1 cellular context compared by ENCODE assay signal in genomic region chr3:24259901-24260512, GRCh38.
TF ChIP-seq lines count a peak whose summit lies in the region.

No MANE protein-coding gene starts in this region.

TF ChIP-seq in K562, 482 proteins besides CTCF, POLR2A, EP300 and RAD21 (continued from another document and continues in another):
- TF ChIP-seq ZFP36 (IDR thresholded peaks at IDR 0.05; ENCODE audit: low read depth, low read length, partially characterized antibody), result no peak
- TF ChIP-seq CBFA2T3 (IDR thresholded peaks at IDR 0.05), result peak; percentile 84
- TF ChIP-seq, protein P1, sequence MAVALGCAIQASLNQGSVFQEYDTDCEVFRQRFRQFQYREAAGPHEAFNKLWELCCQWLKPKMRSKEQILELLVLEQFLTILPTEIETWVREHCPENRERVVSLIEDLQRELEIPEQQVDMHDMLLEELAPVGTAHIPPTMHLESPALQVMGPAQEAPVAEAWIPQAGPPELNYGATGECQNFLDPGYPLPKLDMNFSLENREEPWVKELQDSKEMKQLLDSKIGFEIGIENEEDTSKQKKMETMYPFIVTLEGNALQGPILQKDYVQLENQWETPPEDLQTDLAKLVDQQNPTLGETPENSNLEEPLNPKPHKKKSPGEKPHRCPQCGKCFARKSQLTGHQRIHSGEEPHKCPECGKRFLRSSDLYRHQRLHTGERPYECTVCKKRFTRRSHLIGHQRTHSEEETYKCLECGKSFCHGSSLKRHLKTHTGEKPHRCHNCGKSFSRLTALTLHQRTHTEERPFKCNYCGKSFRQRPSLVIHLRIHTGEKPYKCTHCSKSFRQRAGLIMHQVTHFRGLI (CRISPR knock-in tag; IDR thresholded peaks at IDR 0.05), result no peak
- TF ChIP-seq GATAD2A (IDR thresholded peaks at IDR 0.05), result no peak
- no peak for TF ChIP-seq RBM22 (IDR thresholded peaks at IDR 0.05; ENCODE audit: low read depth, low read length, poor library complexity, severe bottlenecking)
- TF ChIP-seq ARID1B (IDR thresholded peaks at IDR 0.05), result peak; percentile 92
- peak; percentile 80 for TF ChIP-seq TCF3 (CRISPR knock-in tag; IDR thresholded peaks at IDR 0.05)
- no peak for TF ChIP-seq ZNF121 (CRISPR knock-in tag; conservative IDR thresholded peaks at IDR 0.05)
- TF ChIP-seq HCFC1 (IDR thresholded peaks at IDR 0.05; ENCODE audit: low read depth, low read length), result no peak
- TF ChIP-seq GABPB2 (CRISPR knock-in tag; conservative IDR thresholded peaks at IDR 0.05), result no peak
- no peak for TF ChIP-seq NR4A1 (CRISPR knock-in tag; IDR thresholded peaks at IDR 0.05)
- no peak for TF ChIP-seq NR4A1 (tag; IDR thresholded peaks at IDR 0.05)
- TF ChIP-seq PHF8 (IDR thresholded peaks at IDR 0.05; ENCODE audit: borderline replicate concordance, low read length), result no peak
- TF ChIP-seq SNRNP70 (optimal IDR thresholded peaks at IDR 0.05; ENCODE audit: low read depth, low read length), result no peak
- TF ChIP-seq MYNN (IDR thresholded peaks at IDR 0.05), result peak; percentile 63; the same call in 1 of the 2 replicates
- TF ChIP-seq MYNN (CRISPR knock-in tag; IDR thresholded peaks at IDR 0.05), result no peak
- TF ChIP-seq, protein P2, sequence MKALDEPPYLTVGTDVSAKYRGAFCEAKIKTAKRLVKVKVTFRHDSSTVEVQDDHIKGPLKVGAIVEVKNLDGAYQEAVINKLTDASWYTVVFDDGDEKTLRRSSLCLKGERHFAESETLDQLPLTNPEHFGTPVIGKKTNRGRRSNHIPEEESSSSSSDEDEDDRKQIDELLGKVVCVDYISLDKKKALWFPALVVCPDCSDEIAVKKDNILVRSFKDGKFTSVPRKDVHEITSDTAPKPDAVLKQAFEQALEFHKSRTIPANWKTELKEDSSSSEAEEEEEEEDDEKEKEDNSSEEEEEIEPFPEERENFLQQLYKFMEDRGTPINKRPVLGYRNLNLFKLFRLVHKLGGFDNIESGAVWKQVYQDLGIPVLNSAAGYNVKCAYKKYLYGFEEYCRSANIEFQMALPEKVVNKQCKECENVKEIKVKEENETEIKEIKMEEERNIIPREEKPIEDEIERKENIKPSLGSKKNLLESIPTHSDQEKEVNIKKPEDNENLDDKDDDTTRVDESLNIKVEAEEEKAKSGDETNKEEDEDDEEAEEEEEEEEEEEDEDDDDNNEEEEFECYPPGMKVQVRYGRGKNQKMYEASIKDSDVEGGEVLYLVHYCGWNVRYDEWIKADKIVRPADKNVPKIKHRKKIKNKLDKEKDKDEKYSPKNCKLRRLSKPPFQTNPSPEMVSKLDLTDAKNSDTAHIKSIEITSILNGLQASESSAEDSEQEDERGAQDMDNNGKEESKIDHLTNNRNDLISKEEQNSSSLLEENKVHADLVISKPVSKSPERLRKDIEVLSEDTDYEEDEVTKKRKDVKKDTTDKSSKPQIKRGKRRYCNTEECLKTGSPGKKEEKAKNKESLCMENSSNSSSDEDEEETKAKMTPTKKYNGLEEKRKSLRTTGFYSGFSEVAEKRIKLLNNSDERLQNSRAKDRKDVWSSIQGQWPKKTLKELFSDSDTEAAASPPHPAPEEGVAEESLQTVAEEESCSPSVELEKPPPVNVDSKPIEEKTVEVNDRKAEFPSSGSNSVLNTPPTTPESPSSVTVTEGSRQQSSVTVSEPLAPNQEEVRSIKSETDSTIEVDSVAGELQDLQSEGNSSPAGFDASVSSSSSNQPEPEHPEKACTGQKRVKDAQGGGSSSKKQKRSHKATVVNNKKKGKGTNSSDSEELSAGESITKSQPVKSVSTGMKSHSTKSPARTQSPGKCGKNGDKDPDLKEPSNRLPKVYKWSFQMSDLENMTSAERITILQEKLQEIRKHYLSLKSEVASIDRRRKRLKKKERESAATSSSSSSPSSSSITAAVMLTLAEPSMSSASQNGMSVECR (CRISPR knock-in tag; IDR thresholded peaks at IDR 0.05), result no peak
- TF ChIP-seq ILF3 (IDR thresholded peaks at IDR 0.05; ENCODE audit: borderline replicate concordance), result no peak
- no peak for TF ChIP-seq ETV1 (tag; conservative IDR thresholded peaks at IDR 0.05; ENCODE audit: low read depth)
- no peak for TF ChIP-seq GABPB1 (CRISPR knock-in tag; IDR thresholded peaks at IDR 0.05)
- TF ChIP-seq POLR3A (IDR thresholded peaks at IDR 0.05; ENCODE audit: borderline replicate concordance, extremely low read depth, insufficient read depth, insufficient read length), result no peak
- TF ChIP-seq CREM (IDR thresholded peaks at IDR 0.05; ENCODE audit: low read depth), result 0 out of 2 replicates have a peak, but pooled peaks have one; percentile 6
- no peak for TF ChIP-seq HDGF (IDR thresholded peaks at IDR 0.05)
- TF ChIP-seq, protein P3, sequence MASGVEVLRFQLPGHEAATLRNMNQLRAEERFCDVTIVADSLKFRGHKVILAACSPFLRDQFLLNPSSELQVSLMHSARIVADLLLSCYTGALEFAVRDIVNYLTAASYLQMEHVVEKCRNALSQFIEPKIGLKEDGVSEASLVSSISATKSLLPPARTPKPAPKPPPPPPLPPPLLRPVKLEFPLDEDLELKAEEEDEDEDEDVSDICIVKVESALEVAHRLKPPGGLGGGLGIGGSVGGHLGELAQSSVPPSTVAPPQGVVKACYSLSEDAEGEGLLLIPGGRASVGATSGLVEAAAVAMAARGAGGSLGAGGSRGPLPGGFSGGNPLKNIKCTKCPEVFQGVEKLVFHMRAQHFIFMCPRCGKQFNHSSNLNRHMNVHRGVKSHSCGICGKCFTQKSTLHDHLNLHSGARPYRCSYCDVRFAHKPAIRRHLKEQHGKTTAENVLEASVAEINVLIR (CRISPR knock-in tag; IDR thresholded peaks at IDR 0.05), result no peak
- peak; percentile 90 for TF ChIP-seq ATF3 (IDR thresholded peaks at IDR 0.05)
- TF ChIP-seq ATF3 (CRISPR knock-in tag; conservative IDR thresholded peaks at IDR 0.05), result peak; percentile 45; the same call in 1 of the 2 replicates
- TF ChIP-seq ARID3A (IDR thresholded peaks at IDR 0.05; ENCODE audit: borderline replicate concordance, low read depth, low read length), result 0 out of 2 replicates have a peak, but pooled peaks have one; percentile 49
- no peak for TF ChIP-seq ATF7 (IDR thresholded peaks at IDR 0.05)
- TF ChIP-seq FOXP1 (CRISPR knock-in tag; IDR thresholded peaks at IDR 0.05), result no peak
- TF ChIP-seq, protein P4, sequence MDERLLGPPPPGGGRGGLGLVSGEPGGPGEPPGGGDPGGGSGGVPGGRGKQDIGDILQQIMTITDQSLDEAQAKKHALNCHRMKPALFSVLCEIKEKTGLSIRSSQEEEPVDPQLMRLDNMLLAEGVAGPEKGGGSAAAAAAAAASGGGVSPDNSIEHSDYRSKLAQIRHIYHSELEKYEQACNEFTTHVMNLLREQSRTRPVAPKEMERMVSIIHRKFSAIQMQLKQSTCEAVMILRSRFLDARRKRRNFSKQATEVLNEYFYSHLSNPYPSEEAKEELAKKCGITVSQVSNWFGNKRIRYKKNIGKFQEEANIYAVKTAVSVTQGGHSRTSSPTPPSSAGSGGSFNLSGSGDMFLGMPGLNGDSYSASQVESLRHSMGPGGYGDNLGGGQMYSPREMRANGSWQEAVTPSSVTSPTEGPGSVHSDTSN (CRISPR knock-in tag; IDR thresholded peaks at IDR 0.05; ENCODE audit: low read depth), result no peak
- TF ChIP-seq, protein P4 (tag; conservative IDR thresholded peaks at IDR 0.05; ENCODE audit: low read depth), result 0 out of 2 replicates have a peak, but pooled peaks have one; percentile 39
- no peak for TF ChIP-seq MYC (IDR thresholded peaks at IDR 0.05; ENCODE audit: low read depth, low read length)
- TF ChIP-seq MYC (CRISPR knock-in tag; IDR thresholded peaks at IDR 0.05; ENCODE audit: borderline replicate concordance, low read depth), result no peak
- peak; percentile 63; the same call in 1 of the 2 replicates for TF ChIP-seq LCOR (CRISPR knock-in tag; IDR thresholded peaks at IDR 0.05)
- no peak for TF ChIP-seq RNF2 (IDR thresholded peaks at IDR 0.05)
- TF ChIP-seq MTA3 (IDR thresholded peaks at IDR 0.05; ENCODE audit: borderline replicate concordance), result peak; percentile 57; the same call in 1 of the 2 replicates
- TF ChIP-seq, protein P5, sequence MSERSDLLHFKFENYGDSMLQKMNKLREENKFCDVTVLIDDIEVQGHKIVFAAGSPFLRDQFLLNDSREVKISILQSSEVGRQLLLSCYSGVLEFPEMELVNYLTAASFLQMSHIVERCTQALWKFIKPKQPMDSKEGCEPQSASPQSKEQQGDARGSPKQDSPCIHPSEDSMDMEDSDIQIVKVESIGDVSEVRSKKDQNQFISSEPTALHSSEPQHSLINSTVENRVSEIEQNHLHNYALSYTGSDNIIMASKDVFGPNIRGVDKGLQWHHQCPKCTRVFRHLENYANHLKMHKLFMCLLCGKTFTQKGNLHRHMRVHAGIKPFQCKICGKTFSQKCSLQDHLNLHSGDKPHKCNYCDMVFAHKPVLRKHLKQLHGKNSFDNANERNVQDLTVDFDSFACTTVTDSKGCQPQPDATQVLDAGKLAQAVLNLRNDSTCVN (CRISPR knock-in tag; IDR thresholded peaks at IDR 0.05), result no peak
- no peak for TF ChIP-seq ZNF282 (CRISPR knock-in tag; IDR thresholded peaks at IDR 0.05)
- TF ChIP-seq E2F1 (CRISPR knock-in tag; IDR thresholded peaks at IDR 0.05), result no peak
- TF ChIP-seq ZKSCAN8 (CRISPR knock-in tag; IDR thresholded peaks at IDR 0.05), result peak; percentile 76; the same call in 1 of the 2 replicates
- TF ChIP-seq, protein P6, sequence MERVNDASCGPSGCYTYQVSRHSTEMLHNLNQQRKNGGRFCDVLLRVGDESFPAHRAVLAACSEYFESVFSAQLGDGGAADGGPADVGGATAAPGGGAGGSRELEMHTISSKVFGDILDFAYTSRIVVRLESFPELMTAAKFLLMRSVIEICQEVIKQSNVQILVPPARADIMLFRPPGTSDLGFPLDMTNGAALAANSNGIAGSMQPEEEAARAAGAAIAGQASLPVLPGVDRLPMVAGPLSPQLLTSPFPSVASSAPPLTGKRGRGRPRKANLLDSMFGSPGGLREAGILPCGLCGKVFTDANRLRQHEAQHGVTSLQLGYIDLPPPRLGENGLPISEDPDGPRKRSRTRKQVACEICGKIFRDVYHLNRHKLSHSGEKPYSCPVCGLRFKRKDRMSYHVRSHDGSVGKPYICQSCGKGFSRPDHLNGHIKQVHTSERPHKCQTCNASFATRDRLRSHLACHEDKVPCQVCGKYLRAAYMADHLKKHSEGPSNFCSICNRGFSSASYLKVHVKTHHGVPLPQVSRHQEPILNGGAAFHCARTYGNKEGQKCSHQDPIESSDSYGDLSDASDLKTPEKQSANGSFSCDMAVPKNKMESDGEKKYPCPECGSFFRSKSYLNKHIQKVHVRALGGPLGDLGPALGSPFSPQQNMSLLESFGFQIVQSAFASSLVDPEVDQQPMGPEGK (CRISPR knock-in tag; IDR thresholded peaks at IDR 0.05; ENCODE audit: borderline replicate concordance), result no peak
- TF ChIP-seq CBFA2T2 (conservative IDR thresholded peaks at IDR 0.05), result peak; percentile 70
- TF ChIP-seq NONO (IDR thresholded peaks at IDR 0.05; ENCODE audit: low read depth in 2 of 2, low read length in 1 of 2), result no peak
- peak; percentile 72 for TF ChIP-seq NCOR1 (IDR thresholded peaks at IDR 0.05)
- TF ChIP-seq SOX6 (IDR thresholded peaks at IDR 0.05), result peak; percentile 70
- no peak for TF ChIP-seq ZZZ3 (IDR thresholded peaks at IDR 0.05)
- TF ChIP-seq ZNF699 (CRISPR knock-in tag; IDR thresholded peaks at IDR 0.05; ENCODE audit: insufficient replicate concordance), result no peak
- TF ChIP-seq NFXL1 (CRISPR knock-in tag; IDR thresholded peaks at IDR 0.05), result no peak
- TF ChIP-seq NFYB (IDR thresholded peaks at IDR 0.05; ENCODE audit: extremely low read depth, insufficient read length), result no peak
- no peak for TF ChIP-seq DIDO1 (tag; IDR thresholded peaks at IDR 0.05; ENCODE audit: low read depth)
- TF ChIP-seq TBP (optimal IDR thresholded peaks at IDR 0.05; ENCODE audit: low read depth, low read length), result no peak
- peak in 1 of 2 experiments; percentile 62; a peak in 1 of 4 replicates for TF ChIP-seq TBL1XR1 (IDR thresholded peaks at IDR 0.05; ENCODE audit: low read length in 2 of 2)
- 0 out of 2 replicates have a peak, but pooled peaks have one; percentile 29 for TF ChIP-seq TOE1 (IDR thresholded peaks at IDR 0.05; ENCODE audit: borderline replicate concordance)
- TF ChIP-seq TOE1 (CRISPR knock-in tag; IDR thresholded peaks at IDR 0.05; ENCODE audit: borderline replicate concordance, low read depth), result no peak
- TF ChIP-seq SNIP1 (IDR thresholded peaks at IDR 0.05; ENCODE audit: low read depth), result no peak
